ENCODE assay signal across 6 cellular contexts in genomic region chr11:84962018-84962417, GRCh38.
"Had no signal": no experiment of that assay in that cellular context is flagged by ENCODE, and none has a peak within 500 bp of the region (broad histone marks: within the 10 kb centered on the region; RNA-seq: fewer than 3 reads in every experiment).

No MANE protein-coding gene starts in this region.

- H3K9ac ChIP-seq: GM23248 had no signal

- DNase-seq: H9, HCEC 1CT had no signal

- H3K27me3 Mint-ChIP-seq: IgD-negative memory B cell had no signal

- H2AFZ ChIP-seq: GM23248 had no signal

- H3K36me3 Mint-ChIP-seq: IgD-negative memory B cell had no signal

- ATAC-seq: HepG2 had no signal

- H3K4me3 ChIP-seq: GM23248 had no signal

- H3K4me3 Mint-ChIP-seq: H9, IgD-negative memory B cell had no signal

- H3K27ac ChIP-seq: GM23248, HL-60 had no signal

- H3K9me3 Mint-ChIP-seq: H9, IgD-negative memory B cell had no signal
